ENCODE assay signal across 9 cellular contexts in genomic region chr6:138278326-138278725, GRCh38.
DNase-seq lines count a peak whose midpoint lies in the region; ATAC-seq, FAIRE-seq and TF ChIP-seq lines count a peak whose summit lies in the region.
"Had no signal": no experiment of that assay in that cellular context is flagged by ENCODE, and none has a peak within 500 bp of the region (broad histone marks: within the 10 kb centered on the region; RNA-seq: fewer than 3 reads in every experiment).

No MANE protein-coding gene starts in this region.

- H3K9me3 Mint-ChIP-seq in activated T-cell treated with anti-CD3 and anti-CD28 coated beads, Interleukin-2, amount 50 U/mL, for 4 hours, result no peaks in the 10 kb centered on the region
- H3K9me3 Mint-ChIP-seq: activated naive CD4-positive, alpha-beta T cell treated with anti-CD3 and anti-CD28 coated beads, Interleukin-2, amount 50 U/mL, for 24 hours had no signal

- ATAC-seq in activated T-cell treated with anti-CD3 and anti-CD28 coated beads, Interleukin-2, amount 50 U/mL, for 4 hours, result no peak

- intact Hi-C loops in ascending aorta (cut with DNase I), result no loop called here

- H3K27me3 Mint-ChIP-seq in activated T-cell treated with anti-CD3 and anti-CD28 coated beads, Interleukin-2, amount 50 U/mL, for 4 hours (ENCODE audit: low read depth), result no peaks in the 10 kb centered on the region
- H3K27me3 Mint-ChIP-seq: activated naive CD4-positive, alpha-beta T cell treated with anti-CD3 and anti-CD28 coated beads, Interleukin-2, amount 50 U/mL, for 24 hours had no signal

- no peaks in the 10 kb centered on the region for H3K4me1 Mint-ChIP-seq in activated T-cell treated with anti-CD3 and anti-CD28 coated beads, Interleukin-2, amount 50 U/mL, for 4 hours (ENCODE audit: low read depth)
- H3K4me1 Mint-ChIP-seq: activated naive CD4-positive, alpha-beta T cell treated with anti-CD3 and anti-CD28 coated beads, Interleukin-2, amount 50 U/mL, for 24 hours had no signal

- H3K27ac ChIP-seq in 22Rv1 (peak overlapping the region; percentile 53; the same call in 1 of the 2 replicates), brain microvascular endothelial cell (no peak overlapping the region), ascending aorta (no peak overlapping the region)

- in situ Hi-C loops in brain microvascular endothelial cell (cut with HindIII; ENCODE audit: low pct_ligation_motif_present, low sequenced_read_pairs), result no loop called here

- no peak overlapping the region for H3K4me3 Mint-ChIP-seq in activated T-cell treated with anti-CD3 and anti-CD28 coated beads, Interleukin-2, amount 50 U/mL, for 4 hours
- H3K4me3 Mint-ChIP-seq: activated naive CD4-positive, alpha-beta T cell treated with anti-CD3 and anti-CD28 coated beads, Interleukin-2, amount 50 U/mL, for 24 hours had no signal

- H3K27me3 ChIP-seq in brain microvascular endothelial cell (replicated peaks) (no peaks in the 10 kb centered on the region), ascending aorta (no peaks in the 10 kb centered on the region)

- no peaks in the 10 kb centered on the region for H3K36me3 Mint-ChIP-seq in activated T-cell treated with anti-CD3 and anti-CD28 coated beads, Interleukin-2, amount 50 U/mL, for 4 hours (ENCODE audit: insufficient read depth)
- H3K36me3 Mint-ChIP-seq: activated naive CD4-positive, alpha-beta T cell treated with anti-CD3 and anti-CD28 coated beads, Interleukin-2, amount 50 U/mL, for 24 hours had no signal

- no peak for FAIRE-seq in HTR-8/SVneo (lab: Jason Lieb, UNC)

- no peaks in the 10 kb centered on the region for H3K36me3 ChIP-seq in brain microvascular endothelial cell (replicated peaks)
- H3K36me3 ChIP-seq in ascending aorta, result no peaks in the 10 kb centered on the region

- TF ChIP-seq CTCF in 22Rv1 (IDR thresholded peaks at IDR 0.05) (peak; percentile 15; the same call in 1 of the 2 replicates), brain microvascular endothelial cell (IDR thresholded peaks at IDR 0.05; ENCODE audit: low read depth, low read length, missing control alignments) (peak; percentile 71), ascending aorta (IDR thresholded peaks at IDR 0.05) (peak in 1 of 3 experiments; percentile 18), GM10266 (IDR thresholded peaks at IDR 0.05; ENCODE audit: control insufficient read depth, insufficient read depth, low read depth, missing control alignments) (no peak)

- no peaks in the 10 kb centered on the region for H3K4me1 ChIP-seq in ascending aorta

- H3K4me3 ChIP-seq in brain microvascular endothelial cell (ENCODE audit: low read depth, low read length), result no peak overlapping the region
- H3K4me3 ChIP-seq in ascending aorta, result no peak overlapping the region

- DNase-seq in HTR-8/SVneo (ENCODE audit: insufficient read length, low spot score) (peak; percentile 24), brain microvascular endothelial cell (peak; percentile 34), kidney tubule cell (ENCODE audit: low spot score) (peak; percentile 25), ascending aorta (ENCODE audit: low spot score in 2 of 2) (no peak), DMS79 treated with DMSO at 0.1 percent for 48 hours (lab: John Stamatoyannopoulos, UW) (no peak), GM10266 (ENCODE audit: extremely low spot score) (no peak)
- DNase-seq in activated T-cell treated with anti-CD3 and anti-CD28 coated beads, Interleukin-2, amount 50 U/mL, for 4 hours, result no peak

- H3K9me3 ChIP-seq in ascending aorta, result no peaks in the 10 kb centered on the region

Comparison
In these comparisons a context has a peak if more than half of its experiments do, and no peak if none do; other contexts are left out.
1. DNase-seq: peak in HTR-8/SVneo (single experiment), brain microvascular endothelial cell (single experiment) and kidney tubule cell (single experiment); none in ascending aorta (0 of 2), DMS79 treated with DMSO at 0.1 percent for 48 hours (single experiment), activated T-cell treated with anti-CD3 and anti-CD28 coated beads, Interleukin-2, amount 50 U/mL, for 4 hours (single experiment) and GM10266 (single experiment).